In the genomic region with DNA sequence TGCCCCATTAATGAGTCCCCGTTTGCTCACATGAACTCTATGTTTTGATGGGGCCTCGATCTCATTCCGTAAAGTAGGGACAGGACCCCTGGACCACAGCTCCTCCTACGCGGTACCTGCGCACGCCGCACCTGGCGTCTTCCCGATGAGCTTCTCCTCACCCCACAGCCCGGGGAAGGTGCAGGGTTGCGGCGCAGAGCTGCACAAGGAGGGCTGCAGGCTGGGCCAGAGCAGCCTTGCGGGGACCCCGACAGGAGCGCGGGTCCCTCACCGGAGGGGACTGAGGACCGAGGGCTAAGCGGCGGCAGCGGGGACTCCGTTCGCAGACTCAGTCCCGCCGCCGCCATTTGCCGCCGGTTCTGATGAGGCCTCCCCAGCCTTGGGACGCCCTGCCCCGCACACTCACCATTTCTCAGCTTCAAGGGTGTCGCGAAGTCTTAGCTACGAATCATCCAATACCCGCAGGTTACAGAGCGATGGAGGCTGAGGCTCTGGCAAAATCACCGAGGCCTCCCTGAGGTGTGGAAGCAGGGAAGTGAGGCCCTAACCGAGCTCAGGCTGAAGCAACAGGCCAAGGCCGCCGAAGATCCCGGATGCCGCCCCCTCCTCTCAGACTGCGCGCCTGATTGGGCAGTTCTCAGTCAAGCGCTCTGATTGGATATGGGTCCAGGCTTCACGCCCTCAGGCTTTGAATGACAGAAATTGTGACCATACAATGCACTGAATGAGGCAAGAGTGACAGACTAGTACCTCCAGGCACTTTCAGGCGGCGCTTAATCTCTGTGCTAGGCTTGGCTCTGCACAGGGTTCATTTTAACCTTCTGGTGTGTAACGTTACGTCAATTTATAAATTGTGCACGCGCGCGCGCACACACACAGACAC, we compare ENCODE assay signal across 8 cellular contexts. TPM values are rescaled to one million over a fixed set of nuclear protein-coding genes. Genes with fewer than 3 reads are reported as not detected.
DNase-seq lines count a peak whose midpoint lies in the region; TF ChIP-seq lines count a peak whose summit lies in the region.

No MANE protein-coding gene starts in this region.

- peak overlapping the region; percentile 99 for H3K4me3 Mint-ChIP-seq in neural progenitor cell

- H3K27me3 Mint-ChIP-seq in neural progenitor cell (ENCODE audit: insufficient read depth, low read depth) = peaks cover 4% of the 10 kb centered on the region

- peaks cover 5% of the 10 kb centered on the region for H3K4me1 Mint-ChIP-seq in neural progenitor cell

- H3K4me1 ChIP-seq in neural progenitor cell (peaks cover 8% of the 10 kb centered on the region), stomach smooth muscle (ENCODE audit: control insufficient read depth, insufficient read depth, low read length) (peaks cover 9% of the 10 kb centered on the region)

- H3K36me3 Mint-ChIP-seq in neural progenitor cell = peaks cover 66% of the 10 kb centered on the region

- peak overlapping the region; percentile 93 for H3K4me2 ChIP-seq in neural progenitor cell

- peak overlapping the region; percentile 98 for H3K9ac ChIP-seq in neural progenitor cell
- H3K9ac ChIP-seq in stomach smooth muscle (ENCODE audit: low read length in 2 of 2) = peak overlapping the region; percentile 95 to 98

- H3K27ac Mint-ChIP-seq in neural progenitor cell = peak overlapping the region; percentile 100

- peaks cover 29% of the 10 kb centered on the region for H3K9me3 ChIP-seq in neural progenitor cell (ENCODE audit: low read depth)
- no peaks in the 10 kb centered on the region for H3K9me3 ChIP-seq in stomach smooth muscle (ENCODE audit: control insufficient read depth in 2 of 2, low read length in 2 of 2)

- peak overlapping the region; percentile 62 for H2AFZ ChIP-seq in neural progenitor cell (replicated peaks)

- no peaks in the 10 kb centered on the region for H3F3A ChIP-seq in neural progenitor cell (ENCODE audit: low read depth)

- H3K79me2 ChIP-seq in neural progenitor cell (ENCODE audit: low read depth) = peaks cover 52% of the 10 kb centered on the region

- H3K9me3 Mint-ChIP-seq in neural progenitor cell = peaks cover 76% of the 10 kb centered on the region

- peak overlapping the region; percentile 96 for H3K4me3 ChIP-seq in neural progenitor cell
- peak overlapping the region; percentile 94 to 95 for H3K4me3 ChIP-seq in stomach smooth muscle (ENCODE audit: low read length in 2 of 2)

- DNase-seq in EH (ENCODE audit: low read depth) = peak; percentile 97
- DNase-seq in GOT3 (lab: John Stamatoyannopoulos, UW) = peak; percentile 84
- peak; percentile 100 for DNase-seq in LHCN-M2 (ENCODE audit: low read depth)
- DNase-seq in SIG-M5 (lab: John Stamatoyannopoulos, UW) = peak; percentile 88
- DNase-seq in activated gamma-delta T cell treated with anti-CD3 and anti-CD28 coated beads, Interleukin-2, amount 50 U/mL, for 16 hours (ENCODE audit: low read depth) = peak; percentile 89
- peak; percentile 99 for DNase-seq in foreskin melanocyte
- peak; percentile 98 for DNase-seq in neural progenitor cell (ENCODE audit: low spot score)

- H4K20me1 ChIP-seq in neural progenitor cell (ENCODE audit: low read depth) = no peaks in the 10 kb centered on the region

- H3K27ac ChIP-seq in neural progenitor cell (peak overlapping the region; percentile 92), stomach smooth muscle (ENCODE audit: low read length) (peak overlapping the region; percentile 87)

- no peak for TF ChIP-seq CTCF in neural progenitor cell (IDR thresholded peaks at IDR 0.05)

- peaks cover 35% of the 10 kb centered on the region for H3K36me3 ChIP-seq in neural progenitor cell
- peaks cover 0 to 6% of the 10 kb centered on the region in 2 donors for H3K36me3 ChIP-seq in stomach smooth muscle (ENCODE audit: control insufficient read depth in 2 of 2, insufficient read depth in 2 of 2, low read length in 2 of 2)

- H3K27me3 ChIP-seq in neural progenitor cell (no peaks in the 10 kb centered on the region), stomach smooth muscle (ENCODE audit: control insufficient read depth in 1 of 2, insufficient read depth in 2 of 2, low read length in 2 of 2) (no peaks in the 10 kb centered on the region)

RNA-seq across cellular contexts. Expression of a gene that starts 25.1 kb away (rescaled TPM):
- total RNA-seq in LHCN-M2 (2014; rRNA removed) (8.8 and 13.2 TPM in 2 replicates), neural progenitor cell (ENCODE audit: low replicate concordance) (36.5 and 59.2 TPM in 2 replicates)
- polyA plus RNA-seq in LHCN-M2 (2012) = 9.9 TPM

RNA-seq across cellular contexts. Expression of a gene that starts 25.2 kb away (rescaled TPM):
- 33.3 and 36.2 TPM in 2 replicates for total RNA-seq in LHCN-M2 (2014; rRNA removed)
- 25.8 TPM for polyA plus RNA-seq in LHCN-M2 (2012)
- 33.4 and 45.1 TPM in 2 replicates for total RNA-seq in neural progenitor cell (ENCODE audit: low replicate concordance)

Comparison
In these comparisons a context has a peak if more than half of its experiments do, and no peak if none do; other contexts are left out.
1. Peak in every context shown above with its lines: DNase-seq, H3K4me3 ChIP-seq and H3K27ac ChIP-seq.